8 cellular contexts compared by ENCODE assay signal in genomic region chr1:10209590-10209904, GRCh38. TPM values are rescaled to one million over a fixed set of nuclear protein-coding genes. Genes with fewer than 3 reads are reported as not detected.
DNase-seq lines count a peak whose midpoint lies in the region; ATAC-seq and TF ChIP-seq lines count a peak whose summit lies in the region.

No MANE protein-coding gene starts in this region.

- no peaks in the 10 kb centered on the region for H3K36me3 ChIP-seq in esophagus (ENCODE audit: control insufficient read depth in 2 of 2, insufficient read depth in 2 of 2, low read length in 1 of 2)
- H3K36me3 ChIP-seq in parathyroid adenoma (ENCODE audit: control insufficient read depth, insufficient read depth, low read length) = no peaks in the 10 kb centered on the region

- no peaks in the 10 kb centered on the region for H3K79me2 ChIP-seq in parathyroid adenoma

- peak overlapping the region; percentile 96 for H3K4me3 Mint-ChIP-seq in Calu3 (ENCODE audit: low read depth, unreplicated experiment)

- no peak overlapping the region for H3K9ac ChIP-seq in parathyroid adenoma

- H3K9me3 ChIP-seq in esophagus (ENCODE audit: control insufficient read depth in 2 of 2, insufficient read depth in 1 of 2, low read depth in 1 of 2, low read length in 1 of 2) = no peaks in the 10 kb centered on the region
- H3K9me3 ChIP-seq in parathyroid adenoma (ENCODE audit: control insufficient read depth, low read length) = no peaks in the 10 kb centered on the region

- BruUV-seq in Calu3 (replicated peaks; lab: Mats Ljungman, UMichigan) = no TSS peak

- CTCF ChIA-PET in Calu3 (lab: Charles Lee) = interaction anchor here (0.9 to 1.3 kb wide), 2 partner anchors 14 to 129 kb away, joined by 3 read pairs; no protein-coding TSS in a partner anchor
- CTCF ChIA-PET in RWPE1 (lab: Yijun Ruan, JAX) = interaction anchor here (0.6 to 1.6 kb wide), 12 partner anchors 11 to 621 kb away, joined by 3 to 5 read pairs (median 4); no protein-coding TSS in a partner anchor

- TF ChIP-seq CTCF in Calu3 (IDR thresholded peaks at IDR 0.05; ENCODE audit: unreplicated experiment) (no peak), RWPE1 (conservative IDR thresholded peaks at IDR 0.05; ENCODE audit: low read depth) (no peak), parathyroid adenoma (IDR thresholded peaks at IDR 0.05) (no peak)

- H3K4me1 Mint-ChIP-seq in Calu3 (ENCODE audit: low read depth, unreplicated experiment) = peaks cover 9% of the 10 kb centered on the region

- intact Hi-C loops in Calu3 (cut with micrococcal nuclease; ENCODE audit: unreplicated experiment) = no loop called here

- ATAC-seq in HG03469 (IDR thresholded peaks at IDR 0.05; ENCODE audit: unreplicated experiment) (no peak), HG02798 (IDR thresholded peaks at IDR 0.05; ENCODE audit: poor library complexity, unreplicated experiment) (no peak)

- no peaks in the 10 kb centered on the region for H3K27me3 Mint-ChIP-seq in Calu3 (ENCODE audit: unreplicated experiment)

- peak overlapping the region; percentile 82 for H3K27ac Mint-ChIP-seq in Calu3 (ENCODE audit: unreplicated experiment)

- H3K4me1 ChIP-seq in esophagus (ENCODE audit: control insufficient read depth in 2 of 2, insufficient read depth in 2 of 2, low read length in 1 of 2) (peaks cover 2 to 4% of the 10 kb centered on the region in 2 donors), parathyroid adenoma (no peaks in the 10 kb centered on the region)

- DNase-seq in Calu3 (no peak), RWPE1 (ENCODE audit: low spot score) (no peak), DMS 273 treated with DMSO at 0.1 percent for 48 hours (lab: John Stamatoyannopoulos, UW) (no peak), GOT3 (lab: John Stamatoyannopoulos, UW) (no peak)

- H3K36me3 Mint-ChIP-seq in Calu3 (ENCODE audit: insufficient read depth, unreplicated experiment) = peaks cover 22% of the 10 kb centered on the region

- H2AFZ ChIP-seq in parathyroid adenoma = peak overlapping the region; percentile 97

- 3 to 5% methylated on average over 8 of the region's 8 CpGs for WGBS in esophagus, 2 donors

- H3K27ac ChIP-seq in RWPE1 = peak overlapping the region; percentile 97
- peak overlapping the region; percentile 95 to 97 for H3K27ac ChIP-seq in esophagus (ENCODE audit: low read depth in 2 of 2, low read length in 1 of 2)
- peak overlapping the region; percentile 95 for H3K27ac ChIP-seq in parathyroid adenoma

- POLR2A ChIA-PET in RWPE1 (lab: Yijun Ruan, JAX; ENCODE audit: low non-redundant PET) = interaction anchor here (0.6 kb wide), 2 partner anchors 24 to 502 kb away, joined by 5 read pairs; no protein-coding TSS in a partner anchor

- H3K4me3 ChIP-seq in esophagus (ENCODE audit: low read depth in 1 of 2, low read length in 2 of 2) (peak overlapping the region; percentile 68 to 86), parathyroid adenoma (ENCODE audit: low read depth, low read length) (peak overlapping the region; percentile 89)

- no peaks in the 10 kb centered on the region for H3K9me3 Mint-ChIP-seq in Calu3 (ENCODE audit: low read depth, unreplicated experiment)

- peak overlapping the region; percentile 98 for H3K4me2 ChIP-seq in parathyroid adenoma (ENCODE audit: low read length)

- no peaks in the 10 kb centered on the region for H3K27me3 ChIP-seq in esophagus (ENCODE audit: control insufficient read depth in 1 of 2, insufficient read depth in 2 of 2, low read length in 2 of 2)
- no peaks in the 10 kb centered on the region for H3K27me3 ChIP-seq in parathyroid adenoma (ENCODE audit: control insufficient read depth, insufficient read depth, low read length)

RNA-seq across cellular contexts. Expression of gene KIF1B, which starts 0.8 kb away (rescaled TPM):
- 17.1 and 17.8 TPM in 2 replicates for total RNA-seq in Calu3 (2022)
- polyA plus RNA-seq in esophagus = 10 to 100 TPM in 1 of 2 donors, 1 to 10 TPM in 1; 9.6 to 13.6 TPM
